1 cellular context compared by ENCODE assay signal in the genomic region with DNA sequence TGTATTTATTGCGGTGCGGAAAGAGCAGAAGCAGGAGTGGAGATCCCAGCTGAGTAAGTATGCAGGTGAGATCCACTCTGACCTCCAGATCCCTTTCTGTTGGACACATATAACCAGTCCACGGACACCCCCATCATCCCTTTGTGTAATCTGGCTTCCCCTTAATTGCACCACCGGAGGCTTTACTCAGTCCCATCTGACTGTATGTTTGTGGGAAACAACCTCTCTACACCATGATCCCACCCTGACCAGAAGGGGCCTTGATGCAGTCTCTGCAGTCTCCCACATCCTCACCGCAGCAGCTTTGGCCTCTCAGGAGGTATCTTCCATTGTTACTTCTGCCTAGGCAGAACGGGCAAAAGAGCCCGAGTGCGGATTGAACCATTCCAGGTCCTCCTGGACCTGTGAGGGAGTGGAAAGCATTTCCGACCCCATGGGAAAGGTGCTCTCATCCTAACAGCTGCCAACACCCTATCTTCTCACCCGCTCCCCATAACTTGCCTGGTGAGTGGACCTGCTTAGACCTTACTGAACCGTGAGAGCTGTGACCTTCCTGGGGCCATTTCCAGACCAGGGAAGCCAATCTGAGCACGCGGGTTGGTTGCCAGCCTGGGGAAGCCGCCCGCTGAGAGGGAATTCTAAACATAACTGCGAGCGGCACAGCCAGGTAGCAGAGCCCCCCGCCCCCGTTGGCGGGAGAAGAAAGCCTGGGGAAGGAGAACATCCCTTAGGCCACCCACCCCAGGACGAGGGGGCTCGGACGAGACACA.
TF ChIP-seq lines count a peak whose summit lies in the region.

No MANE protein-coding gene starts in this region.

TF ChIP-seq in IMR-90, 13 proteins besides CTCF, POLR2A, EP300 and RAD21 (continued from another document):
- TF ChIP-seq BHLHE40 (IDR thresholded peaks at IDR 0.05; ENCODE audit: low read depth, low read length) (no peak), MXI1 (IDR thresholded peaks at IDR 0.05; ENCODE audit: borderline replicate concordance, low read depth, low read length) (no peak), CHD1 (IDR thresholded peaks at IDR 0.05; ENCODE audit: low read depth, low read length) (no peak), NFE2L2 (IDR thresholded peaks at IDR 0.05; ENCODE audit: low read depth, low read length) (no peak), CEBPB (IDR thresholded peaks at IDR 0.05; ENCODE audit: low read depth, low read length) (no peak), RFX5 (IDR thresholded peaks at IDR 0.05; ENCODE audit: low read depth, low read length) (no peak), MAZ (IDR thresholded peaks at IDR 0.05; ENCODE audit: borderline replicate concordance, low read depth, low read length) (no peak), RCOR1 (IDR thresholded peaks at IDR 0.05; ENCODE audit: insufficient replicate concordance, low read length) (no peak), MAFK (IDR thresholded peaks at IDR 0.05; ENCODE audit: low read depth, low read length) (no peak)
- TF ChIP-seq, protein P1, sequence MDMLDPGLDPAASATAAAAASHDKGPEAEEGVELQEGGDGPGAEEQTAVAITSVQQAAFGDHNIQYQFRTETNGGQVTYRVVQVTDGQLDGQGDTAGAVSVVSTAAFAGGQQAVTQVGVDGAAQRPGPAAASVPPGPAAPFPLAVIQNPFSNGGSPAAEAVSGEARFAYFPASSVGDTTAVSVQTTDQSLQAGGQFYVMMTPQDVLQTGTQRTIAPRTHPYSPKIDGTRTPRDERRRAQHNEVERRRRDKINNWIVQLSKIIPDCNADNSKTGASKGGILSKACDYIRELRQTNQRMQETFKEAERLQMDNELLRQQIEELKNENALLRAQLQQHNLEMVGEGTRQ (IDR thresholded peaks at IDR 0.05; ENCODE audit: low read depth, low read length), result no peak
- TF ChIP-seq, protein P2, sequence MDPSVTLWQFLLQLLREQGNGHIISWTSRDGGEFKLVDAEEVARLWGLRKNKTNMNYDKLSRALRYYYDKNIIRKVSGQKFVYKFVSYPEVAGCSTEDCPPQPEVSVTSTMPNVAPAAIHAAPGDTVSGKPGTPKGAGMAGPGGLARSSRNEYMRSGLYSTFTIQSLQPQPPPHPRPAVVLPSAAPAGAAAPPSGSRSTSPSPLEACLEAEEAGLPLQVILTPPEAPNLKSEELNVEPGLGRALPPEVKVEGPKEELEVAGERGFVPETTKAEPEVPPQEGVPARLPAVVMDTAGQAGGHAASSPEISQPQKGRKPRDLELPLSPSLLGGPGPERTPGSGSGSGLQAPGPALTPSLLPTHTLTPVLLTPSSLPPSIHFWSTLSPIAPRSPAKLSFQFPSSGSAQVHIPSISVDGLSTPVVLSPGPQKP (IDR thresholded peaks at IDR 0.05; ENCODE audit: borderline replicate concordance, low read depth, low read length), result no peak
